15 cellular contexts compared by ENCODE assay signal in the genomic region with DNA sequence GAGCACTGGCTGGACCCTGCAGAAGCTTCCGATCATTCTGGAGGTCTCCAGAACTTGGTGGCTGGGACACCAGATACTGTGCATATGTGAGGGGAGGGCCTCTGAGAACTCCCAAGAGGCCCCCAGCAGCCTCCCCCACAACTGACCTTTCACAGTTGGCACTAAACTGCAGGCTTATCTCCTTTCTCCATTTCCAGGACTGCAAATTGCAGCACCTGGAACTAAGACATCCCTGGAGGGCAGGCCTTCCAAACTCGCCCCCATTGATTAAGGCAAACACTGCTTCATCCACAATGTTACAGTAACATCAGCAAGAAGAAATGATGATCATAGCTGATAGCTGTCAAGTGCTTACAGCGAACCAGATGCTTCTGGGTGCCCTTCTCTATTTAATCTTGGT.
DNase-seq lines count a peak whose midpoint lies in the region; ATAC-seq and TF ChIP-seq lines count a peak whose summit lies in the region.
"Had no signal": no experiment of that assay in that cellular context is flagged by ENCODE, and none has a peak within 500 bp of the region (broad histone marks: within the 10 kb centered on the region; RNA-seq: fewer than 3 reads in every experiment).

No MANE protein-coding gene starts in this region.

- H3K27me3 Mint-ChIP-seq in endodermal cell (ENCODE audit: insufficient read depth) (no peaks in the 10 kb centered on the region), neural crest cell (ENCODE audit: low read depth) (peaks cover 4% of the 10 kb centered on the region), type B pancreatic cell (no peaks in the 10 kb centered on the region)
- H3K27me3 Mint-ChIP-seq in activated T-helper 17 cell treated with anti-CD3 and anti-CD28 coated beads, Interleukin-2, amount 50 U/mL, for 72 hours: peaks cover 3% of the 10 kb centered on the region
- H3K27me3 Mint-ChIP-seq: activated CD4-positive, alpha-beta memory T cell treated with anti-CD3 and anti-CD28 coated beads for 36 hours had no signal

- H3K4me1 ChIP-seq in NT2/D1 (ENCODE audit: insufficient read depth, insufficient read length): peaks cover 29% of the 10 kb centered on the region
- peaks cover 36% of the 10 kb centered on the region for H3K4me1 ChIP-seq in endodermal cell (ENCODE audit: control insufficient read depth, insufficient read depth, low read length)

- H3K27ac ChIP-seq in endodermal cell (ENCODE audit: low read depth, low read length): peak overlapping the region; percentile 55

- peaks cover 29% of the 10 kb centered on the region for H3K36me3 Mint-ChIP-seq in endodermal cell (ENCODE audit: low read depth)
- H3K36me3 Mint-ChIP-seq in neural crest cell (ENCODE audit: low read depth): peaks cover 3% of the 10 kb centered on the region
- peaks cover 25% of the 10 kb centered on the region for H3K36me3 Mint-ChIP-seq in type B pancreatic cell
- H3K36me3 Mint-ChIP-seq in activated T-helper 17 cell treated with anti-CD3 and anti-CD28 coated beads, Interleukin-2, amount 50 U/mL, for 72 hours (ENCODE audit: low read depth): no peaks in the 10 kb centered on the region
- H3K36me3 Mint-ChIP-seq: activated CD4-positive, alpha-beta memory T cell treated with anti-CD3 and anti-CD28 coated beads for 36 hours; CD4-positive, CD25-positive, alpha-beta regulatory T cell; immature natural killer cell had no signal

- H3K36me3 ChIP-seq in NT2/D1 (ENCODE audit: insufficient read depth, insufficient read length, low read length) (peaks cover 3% of the 10 kb centered on the region), endodermal cell (ENCODE audit: control insufficient read depth, insufficient read depth, low read length) (peaks cover 14% of the 10 kb centered on the region)

- TF ChIP-seq CTCF in endodermal cell (conservative IDR thresholded peaks at IDR 0.05): no peak
- no peak for TF ChIP-seq CTCF in neural crest cell (conservative IDR thresholded peaks at IDR 0.05)
- no peak for TF ChIP-seq CTCF in type B pancreatic cell (conservative IDR thresholded peaks at IDR 0.05)

- peak overlapping the region; percentile 94 for H3K27ac Mint-ChIP-seq in endodermal cell
- peak overlapping the region; percentile 94 for H3K27ac Mint-ChIP-seq in neural crest cell (ENCODE audit: unreplicated experiment)
- peak overlapping the region; percentile 95 for H3K27ac Mint-ChIP-seq in type B pancreatic cell
- H3K27ac Mint-ChIP-seq in activated T-helper 17 cell treated with anti-CD3 and anti-CD28 coated beads, Interleukin-2, amount 50 U/mL, for 72 hours: no peak overlapping the region
- H3K27ac Mint-ChIP-seq: activated CD4-positive, alpha-beta memory T cell treated with anti-CD3 and anti-CD28 coated beads for 36 hours; CD4-positive, CD25-positive, alpha-beta regulatory T cell; immature natural killer cell had no signal

- no peak for ATAC-seq in GM18909 (IDR thresholded peaks at IDR 0.05; ENCODE audit: poor library complexity, unreplicated experiment)
- no peak for ATAC-seq in activated T-helper 17 cell treated with anti-CD3 and anti-CD28 coated beads, Interleukin-2, amount 50 U/mL, for 72 hours (replicated peaks)

- peak overlapping the region; percentile 30 for H3K4me3 Mint-ChIP-seq in endodermal cell
- H3K4me3 Mint-ChIP-seq in neural crest cell: no peak overlapping the region
- no peak overlapping the region for H3K4me3 Mint-ChIP-seq in type B pancreatic cell
- H3K4me3 Mint-ChIP-seq in activated T-helper 17 cell treated with anti-CD3 and anti-CD28 coated beads, Interleukin-2, amount 50 U/mL, for 72 hours: no peak overlapping the region
- H3K4me3 Mint-ChIP-seq: activated CD4-positive, alpha-beta memory T cell treated with anti-CD3 and anti-CD28 coated beads for 36 hours; CD4-positive, CD25-positive, alpha-beta regulatory T cell; immature natural killer cell had no signal

- H3K9ac ChIP-seq in NT2/D1 (ENCODE audit: insufficient read length, low read depth) (peak overlapping the region; percentile 17), endodermal cell (ENCODE audit: extremely low read depth, low read length, poor library complexity, severe bottlenecking) (peak overlapping the region; percentile 37)

- no peak overlapping the region for H3K4me3 ChIP-seq in NT2/D1 (ENCODE audit: insufficient read length, low read depth)
- H3K4me3 ChIP-seq in endodermal cell (ENCODE audit: low read length): peak overlapping the region; percentile 63

- H3K9me3 ChIP-seq in NT2/D1 (ENCODE audit: insufficient read depth, low read length) (no peaks in the 10 kb centered on the region), endodermal cell (ENCODE audit: control insufficient read depth, low read length) (no peaks in the 10 kb centered on the region)

- DNase-seq in NT2/D1 (ENCODE audit: low read depth, low spot score): no peak
- no peak for DNase-seq in endodermal cell
- DNase-seq in neural crest cell (ENCODE audit: low read depth, low spot score): no peak
- no peak for DNase-seq in type B pancreatic cell (ENCODE audit: extremely low spot score, unreplicated experiment)
- no peak for DNase-seq in NCI-H2196 treated with DMSO at 0.1 percent for 48 hours (lab: John Stamatoyannopoulos, UW; ENCODE audit: unreplicated experiment)
- DNase-seq: activated CD4-positive, alpha-beta memory T cell treated with anti-CD3 and anti-CD28 coated beads for 36 hours; activated effector memory CD4-positive, alpha-beta T cell treated with Interleukin-2 at 50 U/mL for 16 hours; CD4-positive, CD25-positive, alpha-beta regulatory T cell; immature natural killer cell; KBM-7; NCI-H1436; NCI-H526; posterior cingulate gyrus had no signal

- WGBS in endodermal cell (ENCODE audit: insufficient coverage in 1 of 2, insufficient read length in 1 of 2), 2 experiments: 89 to 95% methylated on average over 2 to 3 of the region's 3 CpGs

- H3K9me3 Mint-ChIP-seq in endodermal cell (no peaks in the 10 kb centered on the region), neural crest cell (no peaks in the 10 kb centered on the region), type B pancreatic cell (no peaks in the 10 kb centered on the region)
- H3K9me3 Mint-ChIP-seq in activated T-helper 17 cell treated with anti-CD3 and anti-CD28 coated beads, Interleukin-2, amount 50 U/mL, for 72 hours: no peaks in the 10 kb centered on the region
- H3K9me3 Mint-ChIP-seq: activated CD4-positive, alpha-beta memory T cell treated with anti-CD3 and anti-CD28 coated beads for 36 hours; immature natural killer cell had no signal

- H3K27me3 ChIP-seq in NT2/D1 (ENCODE audit: insufficient read depth, insufficient read length): no peaks in the 10 kb centered on the region
- no peaks in the 10 kb centered on the region for H3K27me3 ChIP-seq in endodermal cell (ENCODE audit: control insufficient read depth, insufficient read depth, low read length, poor library complexity, severe bottlenecking)

- H3K4me1 Mint-ChIP-seq in endodermal cell: peaks cover 74% of the 10 kb centered on the region
- H3K4me1 Mint-ChIP-seq in neural crest cell: peaks cover 72% of the 10 kb centered on the region
- H3K4me1 Mint-ChIP-seq in type B pancreatic cell (ENCODE audit: unreplicated experiment): peaks cover 71% of the 10 kb centered on the region
- no peaks in the 10 kb centered on the region for H3K4me1 Mint-ChIP-seq in activated T-helper 17 cell treated with anti-CD3 and anti-CD28 coated beads, Interleukin-2, amount 50 U/mL, for 72 hours
- H3K4me1 Mint-ChIP-seq: immature natural killer cell had no signal
